Comparison of ENCODE assay signal across 23 cellular contexts in genomic region chr14:39370415-39370814, GRCh38.
"Had no signal": no experiment of that assay in that cellular context is flagged by ENCODE, and none has a peak within 500 bp of the region (broad histone marks: within the 10 kb centered on the region; RNA-seq: fewer than 3 reads in every experiment).

No MANE protein-coding gene starts in this region.

- H3K27ac ChIP-seq: SJCRH30 had no signal

- H3K27me3 ChIP-seq: MG63, SJCRH30 had no signal

- DNase-seq: IMR-90; Karpas-422; KG1; MG63; NCI-H1092; NCI-H1105 treated with DMSO at 0.1 percent for 48 hours; NCI-H1417 treated with DMSO at 0.1 percent for 48 hours; NCI-H146; NCI-H1694 treated with DMSO at 0.1 percent for 48 hours; NCI-H1930; NCI-H2081; NCI-H2107; NCI-H2227 treated with DMSO at 0.1 percent for 48 hours; NCI-H524 treated with DMSO at 0.1 percent for 48 hours; NCI-H69; NCI-H774; NK-92 treated with Interleukin-12 subunit alpha and Interleukin-12 subunit beta, amount 100 ng/mL, for 24 hours; PC-3; SHP77 treated with DMSO at 0.1 percent for 48 hours; SJCRH30 had no signal

- H3K9me3 ChIP-seq: MG63, SJCRH30 had no signal

- H3K36me3 ChIP-seq: MG63, SJCRH30 had no signal

- H3K4me1 ChIP-seq: SJCRH30 had no signal

- H3K4me3 ChIP-seq: MG63, SJCRH30 had no signal

- ATAC-seq: Panc1, PC-3, Right ventricle myocardium inferior, SK-N-SH treated with all-trans-retinoic acid at 6 μM for 48 hours had no signal
